1 cellular context compared by ENCODE assay signal in genomic region chr22:27994481-27995331, GRCh38.
TF ChIP-seq lines count a peak whose summit lies in the region.

No MANE protein-coding gene starts in this region.

TF ChIP-seq in HepG2, 621 proteins besides CTCF, POLR2A, EP300 and RAD21 (continued from another document):
- TF ChIP-seq SMC3 (IDR thresholded peaks at IDR 0.05; ENCODE audit: low read length) (no peak), GATAD1 (CRISPR knock-in tag; IDR thresholded peaks at IDR 0.05) (no peak), ZNF788 (CRISPR knock-in tag; IDR thresholded peaks at IDR 0.05; ENCODE audit: borderline replicate concordance) (no peak), PAXIP1 (CRISPR knock-in tag; conservative IDR thresholded peaks at IDR 0.05) (no peak), ZNF552 (CRISPR knock-in tag; IDR thresholded peaks at IDR 0.05; ENCODE audit: borderline replicate concordance) (no peak), NCOA2 (CRISPR knock-in tag; IDR thresholded peaks at IDR 0.05) (no peak), ZNF232 (CRISPR knock-in tag; IDR thresholded peaks at IDR 0.05; ENCODE audit: borderline replicate concordance) (no peak), ZNF224 (CRISPR knock-in tag; IDR thresholded peaks at IDR 0.05) (no peak)
